22 cellular contexts compared by ENCODE assay signal in the genomic region with DNA sequence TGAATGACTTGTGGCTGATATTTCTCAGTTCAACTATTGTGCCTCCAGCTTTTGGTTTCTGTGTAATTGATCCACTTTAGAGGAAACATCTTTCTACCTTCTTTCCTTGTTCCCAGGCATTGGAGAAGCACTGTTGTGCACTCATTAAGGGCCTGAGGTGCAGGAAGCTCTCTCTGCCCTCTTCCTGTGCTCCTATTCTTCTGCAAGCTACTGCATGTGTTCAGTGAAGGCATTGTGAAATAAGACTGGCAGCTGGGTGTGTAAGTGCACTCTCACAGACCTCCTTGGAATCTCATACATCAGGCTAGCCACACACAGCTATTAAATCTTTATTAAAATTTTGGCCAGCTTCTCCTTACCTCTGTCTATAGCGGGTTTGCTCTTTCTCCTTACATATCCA.
"Had no signal": no experiment of that assay in that cellular context is flagged by ENCODE, and none has a peak within 500 bp of the region (broad histone marks: within the 10 kb centered on the region; RNA-seq: fewer than 3 reads in every experiment).

No MANE protein-coding gene starts in this region.

- H3K27ac Mint-ChIP-seq: activated CD4-positive, alpha-beta T cell treated with anti-CD3 and anti-CD28 coated beads, Interleukin-2, amount 10 ng/mL, durations not matched to agents 24 days and 14 days; activated CD8-positive, alpha-beta T cell treated with anti-CD3 and anti-CD28 coated beads, Interleukin-2, amount 10 ng/mL, durations not matched to agents 7 days and 5 days; activated naive CD4-positive, alpha-beta T cell treated with anti-CD3 and anti-CD28 coated beads for 36 hours; activated T-cell treated with anti-CD3 and anti-CD28 coated beads, Interleukin-2, amount 50 U/mL, for 24 hours; dendritic cell treated with granulocyte-macrophage colony-stimulating factor and Interleukin-4, amounts not matched to agents 40 ng/mL and 50 ng/mL, for 4 days; natural killer cell; stimulated activated memory B cell treated with anti-CD40 and anti-IgM and Interleukin-4, amounts not matched to agents 10 μg/mL and 1 μg/mL and 100 μg/mL, for 72 hours; T-cell had no signal

- H3K27ac ChIP-seq: brain microvascular endothelial cell, gastrocnemius medialis, neutrophil, sigmoid colon, spleen, thoracic aorta, upper lobe of left lung had no signal

- H3K4me1 Mint-ChIP-seq: activated CD4-positive, alpha-beta T cell treated with anti-CD3 and anti-CD28 coated beads, Interleukin-2, amount 10 ng/mL, durations not matched to agents 24 days and 14 days; natural killer cell; stimulated activated memory B cell treated with anti-CD40 and anti-IgM and Interleukin-4, amounts not matched to agents 10 μg/mL and 1 μg/mL and 100 μg/mL, for 72 hours; T-cell had no signal

- H3K27me3 ChIP-seq: brain microvascular endothelial cell, gastrocnemius medialis, neutrophil, sigmoid colon, spleen, upper lobe of left lung had no signal

- H3K4me3 ChIP-seq: gastrocnemius medialis, sigmoid colon, spleen, thoracic aorta, upper lobe of left lung had no signal

- H3K4me1 ChIP-seq: gastrocnemius medialis, spleen had no signal

- H3K4me3 Mint-ChIP-seq: activated CD4-positive, alpha-beta T cell treated with anti-CD3 and anti-CD28 coated beads, Interleukin-2, amount 10 ng/mL, durations not matched to agents 24 days and 14 days; activated CD8-positive, alpha-beta T cell treated with anti-CD3 and anti-CD28 coated beads, Interleukin-2, amount 10 ng/mL, durations not matched to agents 7 days and 5 days; activated naive CD4-positive, alpha-beta T cell treated with anti-CD3 and anti-CD28 coated beads for 36 hours; activated T-cell treated with anti-CD3 and anti-CD28 coated beads, Interleukin-2, amount 50 U/mL, for 24 hours; dendritic cell treated with granulocyte-macrophage colony-stimulating factor and Interleukin-4, amounts not matched to agents 40 ng/mL and 50 ng/mL, for 4 days; natural killer cell; stimulated activated memory B cell treated with anti-CD40 and anti-IgM and Interleukin-4, amounts not matched to agents 10 μg/mL and 1 μg/mL and 100 μg/mL, for 72 hours; T-cell had no signal

- ATAC-seq: activated CD8-positive, alpha-beta T cell treated with anti-CD3 and anti-CD28 coated beads, Interleukin-2, amount 10 ng/mL, durations not matched to agents 7 days and 5 days; gastrocnemius medialis; natural killer cell; SK-N-SH treated with all-trans-retinoic acid at 6 μM for 48 hours; stimulated activated memory B cell treated with anti-CD40 and anti-IgM and Interleukin-4, amounts not matched to agents 10 μg/mL and 1 μg/mL and 100 μg/mL, for 72 hours; T-cell had no signal

- H3K9me3 ChIP-seq: gastrocnemius medialis, neutrophil, sigmoid colon had no signal

- H3K36me3 Mint-ChIP-seq: natural killer cell, T-cell had no signal

- H3K9me3 Mint-ChIP-seq: activated CD4-positive, alpha-beta T cell treated with anti-CD3 and anti-CD28 coated beads, Interleukin-2, amount 10 ng/mL, durations not matched to agents 24 days and 14 days had no signal

- H3K36me3 ChIP-seq: brain microvascular endothelial cell, gastrocnemius medialis, neutrophil, sigmoid colon, spleen, thoracic aorta, upper lobe of left lung had no signal

- DNase-seq: activated CD4-positive, alpha-beta T cell treated with anti-CD3 and anti-CD28 coated beads, Interleukin-2, amount 10 ng/mL, durations not matched to agents 24 days and 14 days; activated CD8-positive, alpha-beta T cell treated with anti-CD3 and anti-CD28 coated beads, Interleukin-2, amount 10 ng/mL, durations not matched to agents 7 days and 5 days; activated naive CD4-positive, alpha-beta T cell treated with anti-CD3 and anti-CD28 coated beads for 36 hours; activated T-cell treated with anti-CD3 and anti-CD28 coated beads, Interleukin-2, amount 50 U/mL, for 24 hours; anterior cingulate cortex; brain microvascular endothelial cell; effector memory CD4-positive, alpha-beta T cell; gastrocnemius medialis; head of caudate nucleus; mesendoderm; natural killer cell; sigmoid colon; spleen; stimulated activated CD4-positive, alpha-beta T cell treated with anti-CD3 and anti-CD28 coated beads, Interleukin-4, amount 100 ng/mL, for 4 hours; T-cell; T-helper 9 cell; upper lobe of left lung had no signal

- H3K27me3 Mint-ChIP-seq: activated CD4-positive, alpha-beta T cell treated with anti-CD3 and anti-CD28 coated beads, Interleukin-2, amount 10 ng/mL, durations not matched to agents 24 days and 14 days; dendritic cell treated with granulocyte-macrophage colony-stimulating factor and Interleukin-4, amounts not matched to agents 40 ng/mL and 50 ng/mL, for 4 days had no signal
